Comparison of ENCODE assay signal across 1 cellular context in genomic region chrX:119871599-119872395, GRCh38.
TF ChIP-seq lines count a peak whose summit lies in the region.

NDUFA1 (plus strand) TSS chrX:119871832; CDS start chrX:119871912, 80 bp downstream.
RNF113A (minus strand) TSS chrX:119871733; CDS start chrX:119871613, 120 bp downstream.

TF ChIP-seq in HepG2, 621 proteins besides CTCF, POLR2A, EP300 and RAD21 (continued from another document and continues in another):
- TF ChIP-seq NFYB (CRISPR knock-in tag; IDR thresholded peaks at IDR 0.05): peak; percentile 51
- TF ChIP-seq TP53 (CRISPR knock-in tag; conservative IDR thresholded peaks at IDR 0.05): peak; percentile 77; the same call in 1 of the 2 replicates
- TF ChIP-seq ZNF232 (CRISPR knock-in tag; IDR thresholded peaks at IDR 0.05; ENCODE audit: borderline replicate concordance): peak; percentile 92
- 0 out of 2 replicates have a peak, but pooled peaks have one; percentile 57 for TF ChIP-seq ARID2 (CRISPR knock-in tag; IDR thresholded peaks at IDR 0.05; ENCODE audit: borderline replicate concordance)
- peak; percentile 60; the same call in 1 of the 2 replicates for TF ChIP-seq HNF1B (CRISPR knock-in tag; IDR thresholded peaks at IDR 0.05)
- TF ChIP-seq NFIC (IDR thresholded peaks at IDR 0.05; ENCODE audit: low read length): no peak
- peak; percentile 69; the same call in 1 of the 2 replicates for TF ChIP-seq NR2C2 (CRISPR knock-in tag; IDR thresholded peaks at IDR 0.05; ENCODE audit: borderline replicate concordance)
- no peak for TF ChIP-seq ZIK1 (CRISPR knock-in tag; IDR thresholded peaks at IDR 0.05; ENCODE audit: borderline replicate concordance, low read depth)
- peak; percentile 79 for TF ChIP-seq ELF1 (CRISPR knock-in tag; IDR thresholded peaks at IDR 0.05)
- peak; percentile 23; the same call in 1 of the 2 replicates for TF ChIP-seq ZNF772 (CRISPR knock-in tag; IDR thresholded peaks at IDR 0.05)
- TF ChIP-seq UBTF (CRISPR knock-in tag; IDR thresholded peaks at IDR 0.05): peak; percentile 72; the same call in 1 of the 2 replicates
- no peak for TF ChIP-seq ZNF644 (CRISPR knock-in tag; IDR thresholded peaks at IDR 0.05; ENCODE audit: low read depth)
- TF ChIP-seq, protein P1, sequence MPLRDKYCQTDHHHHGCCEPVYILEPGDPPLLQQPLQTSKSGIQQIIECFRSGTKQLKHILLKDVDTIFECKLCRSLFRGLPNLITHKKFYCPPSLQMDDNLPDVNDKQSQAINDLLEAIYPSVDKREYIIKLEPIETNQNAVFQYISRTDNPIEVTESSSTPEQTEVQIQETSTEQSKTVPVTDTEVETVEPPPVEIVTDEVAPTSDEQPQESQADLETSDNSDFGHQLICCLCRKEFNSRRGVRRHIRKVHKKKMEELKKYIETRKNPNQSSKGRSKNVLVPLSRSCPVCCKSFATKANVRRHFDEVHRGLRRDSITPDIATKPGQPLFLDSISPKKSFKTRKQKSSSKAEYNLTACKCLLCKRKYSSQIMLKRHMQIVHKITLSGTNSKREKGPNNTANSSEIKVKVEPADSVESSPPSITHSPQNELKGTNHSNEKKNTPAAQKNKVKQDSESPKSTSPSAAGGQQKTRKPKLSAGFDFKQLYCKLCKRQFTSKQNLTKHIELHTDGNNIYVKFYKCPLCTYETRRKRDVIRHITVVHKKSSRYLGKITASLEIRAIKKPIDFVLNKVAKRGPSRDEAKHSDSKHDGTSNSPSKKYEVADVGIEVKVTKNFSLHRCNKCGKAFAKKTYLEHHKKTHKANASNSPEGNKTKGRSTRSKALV (CRISPR knock-in tag; IDR thresholded peaks at IDR 0.05): peak; percentile 78
- TF ChIP-seq ZNF747 (CRISPR knock-in tag; IDR thresholded peaks at IDR 0.05; ENCODE audit: borderline replicate concordance): peak; percentile 67; the same call in 1 of the 2 replicates
- TF ChIP-seq ZNF652 (CRISPR knock-in tag; IDR thresholded peaks at IDR 0.05; ENCODE audit: borderline replicate concordance, low read depth): no peak
- no peak for TF ChIP-seq ZNF446 (CRISPR knock-in tag; IDR thresholded peaks at IDR 0.05)
- no peak for TF ChIP-seq TBL1XR1 (IDR thresholded peaks at IDR 0.05; ENCODE audit: borderline replicate concordance, low read length, partially characterized antibody)
- no peak for TF ChIP-seq ZNF782 (CRISPR knock-in tag; IDR thresholded peaks at IDR 0.05; ENCODE audit: borderline replicate concordance)
- TF ChIP-seq PHF21A (CRISPR knock-in tag; IDR thresholded peaks at IDR 0.05): peak; percentile 46
- TF ChIP-seq ZMYM2 (CRISPR knock-in tag; IDR thresholded peaks at IDR 0.05): no peak
- peak; percentile 52; the same call in 1 of the 2 replicates for TF ChIP-seq MEIS2 (CRISPR knock-in tag; IDR thresholded peaks at IDR 0.05)
- no peak for TF ChIP-seq ETV6 (CRISPR knock-in tag; conservative IDR thresholded peaks at IDR 0.05)
- no peak for TF ChIP-seq GTF3A (CRISPR knock-in tag; conservative IDR thresholded peaks at IDR 0.05)
- TF ChIP-seq MBD4 (IDR thresholded peaks at IDR 0.05; ENCODE audit: borderline replicate concordance, low read length): no peak
- TF ChIP-seq NFKB2 (CRISPR knock-in tag; IDR thresholded peaks at IDR 0.05; ENCODE audit: borderline replicate concordance): peak; percentile 54; the same call in 1 of the 2 replicates
- TF ChIP-seq ZNF512 (CRISPR knock-in tag; IDR thresholded peaks at IDR 0.05): no peak
- no peak for TF ChIP-seq ZNF333 (CRISPR knock-in tag; IDR thresholded peaks at IDR 0.05; ENCODE audit: borderline replicate concordance)
- peak; percentile 99 for TF ChIP-seq THAP9 (CRISPR knock-in tag; IDR thresholded peaks at IDR 0.05; ENCODE audit: borderline replicate concordance)
- TF ChIP-seq RFX3 (CRISPR knock-in tag; IDR thresholded peaks at IDR 0.05): no peak
- TF ChIP-seq ZNF276 (CRISPR knock-in tag; IDR thresholded peaks at IDR 0.05; ENCODE audit: low read depth): no peak
- TF ChIP-seq BORCS8-MEF2B (CRISPR knock-in tag; IDR thresholded peaks at IDR 0.05): peak; percentile 19; the same call in 1 of the 2 replicates
- TF ChIP-seq ZNF251 (CRISPR knock-in tag; IDR thresholded peaks at IDR 0.05): no peak
- TF ChIP-seq, protein P2, sequence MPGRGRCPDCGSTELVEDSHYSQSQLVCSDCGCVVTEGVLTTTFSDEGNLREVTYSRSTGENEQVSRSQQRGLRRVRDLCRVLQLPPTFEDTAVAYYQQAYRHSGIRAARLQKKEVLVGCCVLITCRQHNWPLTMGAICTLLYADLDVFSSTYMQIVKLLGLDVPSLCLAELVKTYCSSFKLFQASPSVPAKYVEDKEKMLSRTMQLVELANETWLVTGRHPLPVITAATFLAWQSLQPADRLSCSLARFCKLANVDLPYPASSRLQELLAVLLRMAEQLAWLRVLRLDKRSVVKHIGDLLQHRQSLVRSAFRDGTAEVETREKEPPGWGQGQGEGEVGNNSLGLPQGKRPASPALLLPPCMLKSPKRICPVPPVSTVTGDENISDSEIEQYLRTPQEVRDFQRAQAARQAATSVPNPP (CRISPR knock-in tag; IDR thresholded peaks at IDR 0.05): no peak
- peak; percentile 63; the same call in 1 of the 2 replicates for TF ChIP-seq HOXA5 (CRISPR knock-in tag; IDR thresholded peaks at IDR 0.05)
- TF ChIP-seq, protein P3, sequence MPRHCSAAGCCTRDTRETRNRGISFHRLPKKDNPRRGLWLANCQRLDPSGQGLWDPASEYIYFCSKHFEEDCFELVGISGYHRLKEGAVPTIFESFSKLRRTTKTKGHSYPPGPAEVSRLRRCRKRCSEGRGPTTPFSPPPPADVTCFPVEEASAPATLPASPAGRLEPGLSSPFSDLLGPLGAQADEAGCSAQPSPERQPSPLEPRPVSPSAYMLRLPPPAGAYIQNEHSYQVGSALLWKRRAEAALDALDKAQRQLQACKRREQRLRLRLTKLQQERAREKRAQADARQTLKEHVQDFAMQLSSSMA (CRISPR knock-in tag; IDR thresholded peaks at IDR 0.05): peak; percentile 99
- TF ChIP-seq FOXK2 (IDR thresholded peaks at IDR 0.05): no peak
- peak; percentile 75; the same call in 1 of the 2 replicates for TF ChIP-seq MTF1 (CRISPR knock-in tag; IDR thresholded peaks at IDR 0.05)
- TF ChIP-seq ZNF335 (CRISPR knock-in tag; IDR thresholded peaks at IDR 0.05): 0 out of 2 replicates have a peak, but pooled peaks have one; percentile 21
- TF ChIP-seq, protein P4, sequence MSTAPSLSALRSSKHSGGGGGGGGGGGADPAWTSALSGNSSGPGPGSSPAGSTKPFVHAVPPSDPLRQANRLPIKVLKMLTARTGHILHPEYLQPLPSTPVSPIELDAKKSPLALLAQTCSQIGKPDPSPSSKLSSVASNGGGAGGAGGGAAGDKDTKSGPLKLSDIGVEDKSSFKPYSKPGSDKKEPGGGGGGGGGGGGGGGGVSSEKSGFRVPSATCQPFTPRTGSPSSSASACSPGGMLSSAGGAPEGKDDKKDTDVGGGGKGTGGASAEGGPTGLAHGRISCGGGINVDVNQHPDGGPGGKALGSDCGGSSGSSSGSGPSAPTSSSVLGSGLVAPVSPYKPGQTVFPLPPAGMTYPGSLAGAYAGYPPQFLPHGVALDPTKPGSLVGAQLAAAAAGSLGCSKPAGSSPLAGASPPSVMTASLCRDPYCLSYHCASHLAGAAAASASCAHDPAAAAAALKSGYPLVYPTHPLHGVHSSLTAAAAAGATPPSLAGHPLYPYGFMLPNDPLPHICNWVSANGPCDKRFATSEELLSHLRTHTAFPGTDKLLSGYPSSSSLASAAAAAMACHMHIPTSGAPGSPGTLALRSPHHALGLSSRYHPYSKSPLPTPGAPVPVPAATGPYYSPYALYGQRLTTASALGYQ (CRISPR knock-in tag; IDR thresholded peaks at IDR 0.05): 0 out of 2 replicates have a peak, but pooled peaks have one; percentile 42
- no peak for TF ChIP-seq ZNF780A (CRISPR knock-in tag; IDR thresholded peaks at IDR 0.05)
- TF ChIP-seq SKI (IDR thresholded peaks at IDR 0.05; ENCODE audit: partially characterized antibody): no peak
- TF ChIP-seq HMG20A (CRISPR knock-in tag; IDR thresholded peaks at IDR 0.05; ENCODE audit: borderline replicate concordance): no peak
- TF ChIP-seq EED (CRISPR knock-in tag; IDR thresholded peaks at IDR 0.05): 0 out of 2 replicates have a peak, but pooled peaks have one; percentile 15
- 0 out of 2 replicates have a peak, but pooled peaks have one; percentile 27 for TF ChIP-seq SUZ12 (IDR thresholded peaks at IDR 0.05; ENCODE audit: low read depth, low read length)
- TF ChIP-seq KLF12 (CRISPR knock-in tag; IDR thresholded peaks at IDR 0.05; ENCODE audit: borderline replicate concordance): peak; percentile 23; the same call in 1 of the 2 replicates
- no peak for TF ChIP-seq MAZ (IDR thresholded peaks at IDR 0.05; ENCODE audit: borderline replicate concordance, low read depth, low read length)
- TF ChIP-seq MAZ (CRISPR knock-in tag; IDR thresholded peaks at IDR 0.05; ENCODE audit: low read depth): peak; percentile 69
- no peak for TF ChIP-seq ZNF18 (CRISPR knock-in tag; IDR thresholded peaks at IDR 0.05; ENCODE audit: insufficient replicate concordance)
